In the genomic region with DNA sequence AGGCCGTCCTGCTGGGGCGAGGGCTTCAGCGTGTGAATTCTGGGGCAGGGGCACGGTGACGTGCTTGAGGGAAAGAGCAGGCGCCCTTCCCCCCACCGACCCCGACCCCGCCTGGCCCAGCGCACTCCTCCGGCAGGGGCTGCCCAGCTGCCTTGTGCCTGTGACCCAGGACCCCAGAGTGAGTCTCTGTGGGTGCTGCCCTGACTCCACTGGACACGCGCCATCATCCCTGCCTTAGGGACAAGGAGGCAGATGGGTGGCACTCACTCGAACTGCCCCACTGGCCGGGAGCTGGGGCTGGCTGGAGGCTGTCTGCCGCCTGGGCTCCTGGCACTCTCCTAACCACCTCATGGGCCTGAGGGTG, we compare ENCODE assay signal across 20 cellular contexts.
"Had no signal": no experiment of that assay in that cellular context is flagged by ENCODE, and none has a peak within 500 bp of the region (broad histone marks: within the 10 kb centered on the region; RNA-seq: fewer than 3 reads in every experiment).

No MANE protein-coding gene starts in this region.

- H3K9ac ChIP-seq: parathyroid adenoma had no signal

- H3K4me1 Mint-ChIP-seq: activated naive CD8-positive, alpha-beta T cell treated with anti-CD3 and anti-CD28 coated beads for 36 hours; activated T-helper 17 cell treated with anti-CD3 and anti-CD28 coated beads, Interleukin-2, amount 50 U/mL, for 72 hours had no signal

- ATAC-seq: activated T-helper 17 cell treated with anti-CD3 and anti-CD28 coated beads, Interleukin-2, amount 50 U/mL, for 72 hours; body of pancreas; left ventricle myocardium superior; naive thymus-derived CD8-positive, alpha-beta T cell; sciatic nerve had no signal

- H3K27ac Mint-ChIP-seq: activated naive CD8-positive, alpha-beta T cell treated with anti-CD3 and anti-CD28 coated beads for 36 hours; activated T-helper 17 cell treated with anti-CD3 and anti-CD28 coated beads, Interleukin-2, amount 50 U/mL, for 72 hours; naive thymus-derived CD8-positive, alpha-beta T cell had no signal

- H3K4me3 Mint-ChIP-seq: activated naive CD8-positive, alpha-beta T cell treated with anti-CD3 and anti-CD28 coated beads for 36 hours; activated T-helper 17 cell treated with anti-CD3 and anti-CD28 coated beads, Interleukin-2, amount 50 U/mL, for 72 hours; naive thymus-derived CD8-positive, alpha-beta T cell had no signal

- H3K4me2 ChIP-seq: smooth muscle cell had no signal

- H3K36me3 Mint-ChIP-seq: activated naive CD8-positive, alpha-beta T cell treated with anti-CD3 and anti-CD28 coated beads for 36 hours; naive thymus-derived CD8-positive, alpha-beta T cell had no signal

- H3K9me3 Mint-ChIP-seq: activated naive CD8-positive, alpha-beta T cell treated with anti-CD3 and anti-CD28 coated beads for 36 hours; activated T-helper 17 cell treated with anti-CD3 and anti-CD28 coated beads, Interleukin-2, amount 50 U/mL, for 72 hours; naive thymus-derived CD8-positive, alpha-beta T cell had no signal

- H3K36me3 ChIP-seq: upper lobe of left lung had no signal

- H3K4me3 ChIP-seq: body of pancreas, dorsolateral prefrontal cortex, smooth muscle cell, testis, upper lobe of left lung had no signal

- DNase-seq: activated CD4-positive, alpha-beta T cell treated with anti-CD3 and anti-CD28 coated beads, Interleukin-2, amount 50 U/mL, for 1 hour; activated naive CD4-positive, alpha-beta T cell; activated naive CD8-positive, alpha-beta T cell treated with anti-CD3 and anti-CD28 coated beads for 36 hours; amniotic stem cell; caudate nucleus; erythroblast; foreskin melanocyte; kidney glomerular epithelial cell; left ventricle myocardium superior; mesenchymal stem cell; naive thymus-derived CD8-positive, alpha-beta T cell; stimulated activated CD4-positive, alpha-beta T cell treated with anti-CD3 and anti-CD28 coated beads, Interleukin-4, amount 100 ng/mL, for 1 hour; testis had no signal

- H3K27me3 ChIP-seq: testis had no signal

- H3K79me2 ChIP-seq: parathyroid adenoma had no signal

- H3K27ac ChIP-seq: body of pancreas, dorsolateral prefrontal cortex, parathyroid adenoma, testis, upper lobe of left lung had no signal

- H2AFZ ChIP-seq: parathyroid adenoma had no signal

- H3K4me1 ChIP-seq: body of pancreas, parathyroid adenoma, testis, upper lobe of left lung had no signal
